ENCODE assay signal across 15 cellular contexts in the genomic region with DNA sequence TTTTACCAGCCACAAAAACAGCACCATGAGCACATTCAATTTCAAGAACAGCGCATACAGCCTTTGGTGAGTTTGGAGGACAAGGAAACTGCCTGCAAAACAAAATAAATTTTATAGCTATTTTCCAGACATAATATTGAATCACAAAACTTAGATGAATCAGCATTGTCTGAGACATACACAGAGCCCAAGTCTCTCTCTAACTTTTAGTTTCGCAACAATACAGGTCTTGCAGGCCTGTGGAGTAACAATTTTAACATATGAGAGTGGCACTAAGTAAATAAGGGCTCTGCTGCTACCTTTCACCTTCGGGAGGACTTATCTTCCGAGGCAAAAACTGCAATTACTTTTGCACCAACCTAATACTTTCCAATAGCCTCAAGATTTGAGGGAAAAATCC. TPM values are rescaled to one million over a fixed set of nuclear protein-coding genes. Genes with fewer than 3 reads are reported as not detected.
DNase-seq lines count a peak whose midpoint lies in the region; ATAC-seq, FAIRE-seq and TF ChIP-seq lines count a peak whose summit lies in the region.
"Had no signal": no experiment of that assay in that cellular context is flagged by ENCODE, and none has a peak within 500 bp of the region (broad histone marks: within the 10 kb centered on the region; RNA-seq: fewer than 3 reads in every experiment).

No MANE protein-coding gene starts in this region.

- H3K27me3 ChIP-seq in BJ (ENCODE audit: control insufficient read depth, insufficient read depth, low read length), result no peaks in the 10 kb centered on the region
- H3K27me3 ChIP-seq in bronchial epithelial cell (ENCODE audit: control insufficient read depth, insufficient read depth, low read length), result no peaks in the 10 kb centered on the region
- H3K27me3 ChIP-seq in lung (ENCODE audit: control insufficient read depth, insufficient read depth), result no peaks in the 10 kb centered on the region

- POLR2A ChIA-PET in BJ (lab: Charles Lee), result interaction anchor here (0.6 kb wide), 1 partner anchor 196 kb away, joined by 3 read pairs; no protein-coding TSS in a partner anchor

- H3K4me1 ChIP-seq in lung (ENCODE audit: control insufficient read depth in 2 of 2, insufficient read depth in 2 of 2, low read length in 2 of 2), result peaks cover 0 to 1% of the 10 kb centered on the region in 2 donors

- H3K36me3 ChIP-seq in BJ (ENCODE audit: control insufficient read depth, insufficient read depth, low read length) (no peaks in the 10 kb centered on the region), bronchial epithelial cell (ENCODE audit: control insufficient read depth, insufficient read depth, low read length) (no peaks in the 10 kb centered on the region), lung (ENCODE audit: control insufficient read depth in 2 of 2, insufficient read depth in 2 of 2, low read length in 2 of 2) (peaks cover 0 to 3% of the 10 kb centered on the region in 2 donors)

- peak; percentile 62 for ATAC-seq in lung (ENCODE audit: insufficient read depth, low FRiP score)
- ATAC-seq in HG02642 (IDR thresholded peaks at IDR 0.05; ENCODE audit: poor library complexity, unreplicated experiment), result no peak
- no peak for ATAC-seq in activated naive CD8-positive, alpha-beta T cell treated with anti-CD3 and anti-CD28 coated beads, Interleukin-2, amount 50 U/mL, for 24 hours
- ATAC-seq: sciatic nerve had no signal

- no peak overlapping the region for H3K4me3 Mint-ChIP-seq in activated naive CD8-positive, alpha-beta T cell treated with anti-CD3 and anti-CD28 coated beads, Interleukin-2, amount 50 U/mL, for 24 hours
- H3K4me3 Mint-ChIP-seq: activated CD4-positive, alpha-beta memory T cell treated with anti-CD3 and anti-CD28 coated beads, Interleukin-2, amount 10 ng/mL, durations not matched to agents 7 days and 5 days; activated naive CD4-positive, alpha-beta T cell treated with anti-CD3 and anti-CD28 coated beads, Interleukin-2, amount 50 U/mL, for 24 hours had no signal

- DNase-seq in BJ (ENCODE audit: low read depth) (peak; percentile 27), M059J (ENCODE audit: low read depth) (peak; percentile 21), bronchial epithelial cell (ENCODE audit: low read depth) (peak; percentile 98), lung (ENCODE audit: low spot score) (no peak), HuH-7 (ENCODE audit: low spot score) (no peak)
- DNase-seq in stimulated activated CD4-positive, alpha-beta T cell treated with anti-CD3 and anti-CD28 coated beads, Interleukin-4, amount 100 ng/mL, for 1 hour, result no peak
- no peak for DNase-seq in activated naive CD8-positive, alpha-beta T cell treated with anti-CD3 and anti-CD28 coated beads, Interleukin-2, amount 50 U/mL, for 24 hours
- DNase-seq: activated CD4-positive, alpha-beta memory T cell treated with anti-CD3 and anti-CD28 coated beads, Interleukin-2, amount 10 ng/mL, durations not matched to agents 7 days and 5 days; COR-L47; dermis blood vessel endothelial cell; NCI-H1048; T-helper 1 cell had no signal

- H3K9me3 Mint-ChIP-seq in activated naive CD8-positive, alpha-beta T cell treated with anti-CD3 and anti-CD28 coated beads, Interleukin-2, amount 50 U/mL, for 24 hours, result no peaks in the 10 kb centered on the region
- H3K9me3 Mint-ChIP-seq: activated naive CD4-positive, alpha-beta T cell treated with anti-CD3 and anti-CD28 coated beads, Interleukin-2, amount 50 U/mL, for 24 hours had no signal

- no peaks in the 10 kb centered on the region for H3K27me3 Mint-ChIP-seq in activated naive CD8-positive, alpha-beta T cell treated with anti-CD3 and anti-CD28 coated beads, Interleukin-2, amount 50 U/mL, for 24 hours
- H3K27me3 Mint-ChIP-seq: activated CD4-positive, alpha-beta memory T cell treated with anti-CD3 and anti-CD28 coated beads, Interleukin-2, amount 10 ng/mL, durations not matched to agents 7 days and 5 days; activated naive CD4-positive, alpha-beta T cell treated with anti-CD3 and anti-CD28 coated beads, Interleukin-2, amount 50 U/mL, for 24 hours had no signal

- FAIRE-seq in bronchial epithelial cell (lab: Jason Lieb, UNC), result no peak

- peaks cover 8% of the 10 kb centered on the region for H3K36me3 Mint-ChIP-seq in activated naive CD8-positive, alpha-beta T cell treated with anti-CD3 and anti-CD28 coated beads, Interleukin-2, amount 50 U/mL, for 24 hours (ENCODE audit: low read depth)

- H3K27ac ChIP-seq in lung (ENCODE audit: low read depth in 1 of 2, low read length in 1 of 2), result no peak overlapping the region

- TF ChIP-seq CTCF in BJ (IDR thresholded peaks at IDR 0.05; ENCODE audit: insufficient read depth, low read depth, low read length) (no peak), bronchial epithelial cell (IDR thresholded peaks at IDR 0.05; ENCODE audit: insufficient read depth, low read length, severe bottlenecking) (no peak), lung (IDR thresholded peaks at IDR 0.05; ENCODE audit: control extremely low read depth, extremely low read depth) (no peak)

- H3K4me3 ChIP-seq in BJ (ENCODE audit: low read depth, low read length), result no peak overlapping the region
- H3K4me3 ChIP-seq in bronchial epithelial cell (ENCODE audit: low read depth, low read length), result no peak overlapping the region
- H3K4me3 ChIP-seq in lung, result no peak overlapping the region

- CTCF ChIA-PET in BJ (lab: Yijun Ruan, JAX), result no interaction called here

- WGBS in lung, 2 donors, result 70 to 71% methylated on average over 4 of the region's 4 CpGs

- H3K4me1 Mint-ChIP-seq in activated naive CD8-positive, alpha-beta T cell treated with anti-CD3 and anti-CD28 coated beads, Interleukin-2, amount 50 U/mL, for 24 hours, result peaks cover 25% of the 10 kb centered on the region

- no peaks in the 10 kb centered on the region for H3K9me3 ChIP-seq in lung (ENCODE audit: control insufficient read depth in 2 of 2, insufficient read depth in 1 of 2, low read length in 1 of 2)

- H3K27ac Mint-ChIP-seq in activated naive CD8-positive, alpha-beta T cell treated with anti-CD3 and anti-CD28 coated beads, Interleukin-2, amount 50 U/mL, for 24 hours, result no peak overlapping the region
- H3K27ac Mint-ChIP-seq: activated CD4-positive, alpha-beta memory T cell treated with anti-CD3 and anti-CD28 coated beads, Interleukin-2, amount 10 ng/mL, durations not matched to agents 7 days and 5 days; activated naive CD4-positive, alpha-beta T cell treated with anti-CD3 and anti-CD28 coated beads, Interleukin-2, amount 50 U/mL, for 24 hours had no signal

RNA-seq across cellular contexts. Expression of a gene that starts 56.1 kb away (rescaled TPM):
- polyA plus RNA-seq in BJ (2011; rRNA removed) (11.7 and 25.1 TPM in 2 replicates), lung (10 to 100 TPM; 11.1 to 12.5 TPM)
- 20.4 and 21.4 TPM in 2 replicates for polyA minus RNA-seq in BJ (2011; rRNA and poly(A)+ RNA removed)
- 47.8 and 59.4 TPM in 2 replicates for total RNA-seq in M059J (2014; rRNA removed; shearing (Covaris generic))
- total RNA-seq in bronchial epithelial cell (58.8 and 59.2 TPM in 2 replicates), lung (10 to 100 TPM; 22.2 to 45.1 TPM)

RNA-seq across cellular contexts. Expression of a gene that starts 56.6 kb away (rescaled TPM):
- polyA plus RNA-seq in BJ (2011; rRNA removed), result 4.1 and 8.0 TPM in 2 replicates
- polyA minus RNA-seq in BJ (2011; rRNA and poly(A)+ RNA removed), result 2.7 and 3.4 TPM in 2 replicates
- total RNA-seq in M059J (2014; rRNA removed; shearing (Covaris generic)), result 5.7 and 6.8 TPM in 2 replicates
- total RNA-seq in bronchial epithelial cell, result 5.9 and 6.1 TPM in 2 replicates
- total RNA-seq in lung, result 10 to 100 TPM in 1 of 2 donors, 1 to 10 TPM in 1; 7.5 to 15.8 TPM
- polyA plus RNA-seq in lung, result 1 to 10 TPM; 3.4 to 4.3 TPM

Comparison
In these comparisons a context has a peak if more than half of its experiments do, and no peak if none do; other contexts are left out.
1. DNase-seq: peak in BJ (single experiment), M059J (single experiment) and bronchial epithelial cell (single experiment); none in lung (single experiment), HuH-7 (single experiment), stimulated activated CD4-positive, alpha-beta T cell treated with anti-CD3 and anti-CD28 coated beads, Interleukin-4, amount 100 ng/mL, for 1 hour (single experiment) and activated naive CD8-positive, alpha-beta T cell treated with anti-CD3 and anti-CD28 coated beads, Interleukin-2, amount 50 U/mL, for 24 hours (single experiment).